In genomic region chr11:107494036-107494435, GRCh38 we compare ENCODE assay signal across 16 cellular contexts. TPM values are rescaled to one million over a fixed set of nuclear protein-coding genes. Genes with fewer than 3 reads are reported as not detected.
DNase-seq lines count a peak whose midpoint lies in the region; ATAC-seq and TF ChIP-seq lines count a peak whose summit lies in the region.
"Had no signal": no experiment of that assay in that cellular context is flagged by ENCODE, and none has a peak within 500 bp of the region (broad histone marks: within the 10 kb centered on the region; RNA-seq: fewer than 3 reads in every experiment).

No MANE protein-coding gene starts in this region.

- WGBS in thyroid gland, 2 donors: 50 to 61% methylated on average over 1 of the region's 1 CpG

- in situ Hi-C loops in KBM-7 (cut with MboI; ENCODE audit: low pct_unique_long_range_greater_than_20kb, low sequenced_read_pairs): no loop called here

- H3K9me3 ChIP-seq in thyroid gland: no peaks in the 10 kb centered on the region

- no peak for TF ChIP-seq POLR2A in thyroid gland (IDR thresholded peaks at IDR 0.05)

- peak; percentile 16 for DNase-seq in NCI-H2227 (lab: John Stamatoyannopoulos, UW; ENCODE audit: unreplicated experiment)
- DNase-seq in NCI-H2227 treated with DMSO at 0.1 percent for 48 hours (lab: John Stamatoyannopoulos, UW): no peak
- peak; percentile 13 for DNase-seq in NCI-H69 (lab: John Stamatoyannopoulos, UW)
- DNase-seq in kidney glomerular epithelial cell (lab: John Stamatoyannopoulos, UW): peak; percentile 46
- DNase-seq in thyroid gland: no peak
- DNase-seq in KBM-7: no peak
- DNase-seq: ACHN; C1 segment of cervical spinal cord; CD4-positive, alpha-beta T cell; DMS153; DMS79 treated with DMSO at 0.1 percent for 48 hours; EL; H9 had no signal

- peak overlapping the region in 2 of 3 donors; percentile 23 to 29 for H3K27ac ChIP-seq in thyroid gland

- intact Hi-C loops in thyroid gland (cut with DNase I): no loop called here

- peaks cover 7 to 18% of the 10 kb centered on the region in 2 donors for H3K4me1 ChIP-seq in thyroid gland

- H3K36me3 ChIP-seq in thyroid gland: no peaks in the 10 kb centered on the region

- H3K27me3 ChIP-seq in thyroid gland: no peaks in the 10 kb centered on the region

- ATAC-seq in GM19463 (IDR thresholded peaks at IDR 0.05; ENCODE audit: unreplicated experiment): no peak
- no peak for ATAC-seq in SK-N-SH treated with all-trans-retinoic acid at 6 μM for 48 hours
- ATAC-seq: GM23338 had no signal

- H3K4me3 ChIP-seq in thyroid gland (replicated peaks in 1 of 3): no peak overlapping the region
- H3K4me3 ChIP-seq: GM23338 had no signal

- no peak for TF ChIP-seq CTCF in thyroid gland (IDR thresholded peaks at IDR 0.05)

TF ChIP-seq in SK-N-SH treated with all-trans-retinoic acid at 6 μM for 48 hours, 23 proteins besides CTCF, POLR2A, EP300 and RAD21:
- no peak for TF ChIP-seq CREB5 (CRISPR knock-in tag; IDR thresholded peaks at IDR 0.05; ENCODE audit: low read depth)
- no peak for TF ChIP-seq PPARA (CRISPR knock-in tag; IDR thresholded peaks at IDR 0.05; ENCODE audit: borderline replicate concordance)
- no peak for TF ChIP-seq TOX (CRISPR knock-in tag; IDR thresholded peaks at IDR 0.05; ENCODE audit: borderline replicate concordance)
- TF ChIP-seq CSDC2 (CRISPR knock-in tag; IDR thresholded peaks at IDR 0.05): no peak
- no peak for TF ChIP-seq OSR1 (CRISPR knock-in tag; IDR thresholded peaks at IDR 0.05)
- TF ChIP-seq TSHZ2 (CRISPR knock-in tag; IDR thresholded peaks at IDR 0.05): no peak
- TF ChIP-seq POU6F1 (CRISPR knock-in tag; IDR thresholded peaks at IDR 0.05; ENCODE audit: borderline replicate concordance, low read depth): no peak
- TF ChIP-seq ISL1 (CRISPR knock-in tag; IDR thresholded peaks at IDR 0.05): no peak
- no peak for TF ChIP-seq ZNF8 (CRISPR knock-in tag; IDR thresholded peaks at IDR 0.05)
- no peak for TF ChIP-seq CSRNP3 (CRISPR knock-in tag; IDR thresholded peaks at IDR 0.05)
- no peak for TF ChIP-seq PATZ1 (CRISPR knock-in tag; IDR thresholded peaks at IDR 0.05; ENCODE audit: borderline replicate concordance)
- TF ChIP-seq ZC3H10 (CRISPR knock-in tag; IDR thresholded peaks at IDR 0.05): no peak
- no peak for TF ChIP-seq ZNF70 (CRISPR knock-in tag; IDR thresholded peaks at IDR 0.05)

RNA-seq across cellular contexts. Expression of gene CWF19L2, which starts 36.4 kb away (rescaled TPM):
- 10 to 100 TPM; 26.2 to 50.9 (median 34.3) TPM for total RNA-seq in thyroid gland

Comparison
In these comparisons a context has a peak if more than half of its experiments do, and no peak if none do; other contexts are left out.
1. DNase-seq: peak in NCI-H2227 (single experiment), NCI-H69 (single experiment) and kidney glomerular epithelial cell (single experiment); none in NCI-H2227 treated with DMSO at 0.1 percent for 48 hours (single experiment), thyroid gland (0 of 2) and KBM-7 (single experiment).